Comparison of ENCODE assay signal across 1 cellular context in the genomic region with DNA sequence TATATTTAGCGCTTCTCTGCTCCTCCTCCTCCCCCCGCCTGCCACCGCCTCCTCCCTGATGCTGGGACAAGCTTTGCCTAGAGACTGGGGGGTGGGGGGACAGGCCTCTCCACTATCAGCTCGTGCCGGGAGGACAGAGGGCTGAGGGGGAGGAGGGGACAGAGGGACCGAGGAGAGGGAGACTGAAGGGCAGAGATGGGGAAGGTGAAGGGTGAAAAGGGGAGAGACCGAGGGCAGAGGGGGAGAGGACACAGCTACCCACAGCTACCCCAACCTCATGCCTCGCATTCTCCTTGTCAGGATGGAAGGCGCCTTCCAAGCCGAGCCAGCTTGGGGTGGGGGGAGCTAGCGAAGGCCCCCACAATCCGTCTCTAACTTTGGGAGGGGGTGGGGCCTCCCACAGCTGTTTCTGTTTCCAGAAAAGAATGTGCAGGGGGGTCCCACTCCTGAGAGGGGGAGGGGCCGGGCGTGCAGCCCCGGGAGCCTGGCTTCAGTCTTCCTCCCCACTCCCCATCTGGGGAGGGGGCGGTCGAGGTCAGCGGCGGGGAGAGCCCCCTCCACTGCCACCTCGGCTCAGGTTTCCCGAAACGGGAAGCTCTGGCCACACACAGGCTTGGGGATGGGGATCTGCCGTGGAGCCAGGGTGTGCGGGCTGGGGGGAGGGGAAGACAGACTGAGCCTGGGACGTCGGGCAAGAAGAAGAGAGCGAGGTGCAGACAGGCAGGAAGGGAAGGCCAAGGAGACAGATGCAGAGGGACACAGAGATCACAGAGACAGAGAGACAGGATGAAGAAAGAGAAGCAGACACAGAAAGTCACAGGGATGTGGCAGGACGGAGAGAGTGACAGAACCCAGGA.
TF ChIP-seq lines count a peak whose summit lies in the region.

No MANE protein-coding gene starts in this region.

TF ChIP-seq in endothelial cell of umbilical vein, 7 proteins besides CTCF, POLR2A, EP300 and RAD21:
- TF ChIP-seq EZH2 (IDR thresholded peaks at IDR 0.05; ENCODE audit: borderline replicate concordance, low read depth, low read length, severe bottlenecking) (peak; percentile 85), POLR2AphosphoS5 (IDR thresholded peaks at IDR 0.05; ENCODE audit: insufficient read depth, low read depth, low read length) (no peak)
